ENCODE assay signal across 8 cellular contexts in the genomic region with DNA sequence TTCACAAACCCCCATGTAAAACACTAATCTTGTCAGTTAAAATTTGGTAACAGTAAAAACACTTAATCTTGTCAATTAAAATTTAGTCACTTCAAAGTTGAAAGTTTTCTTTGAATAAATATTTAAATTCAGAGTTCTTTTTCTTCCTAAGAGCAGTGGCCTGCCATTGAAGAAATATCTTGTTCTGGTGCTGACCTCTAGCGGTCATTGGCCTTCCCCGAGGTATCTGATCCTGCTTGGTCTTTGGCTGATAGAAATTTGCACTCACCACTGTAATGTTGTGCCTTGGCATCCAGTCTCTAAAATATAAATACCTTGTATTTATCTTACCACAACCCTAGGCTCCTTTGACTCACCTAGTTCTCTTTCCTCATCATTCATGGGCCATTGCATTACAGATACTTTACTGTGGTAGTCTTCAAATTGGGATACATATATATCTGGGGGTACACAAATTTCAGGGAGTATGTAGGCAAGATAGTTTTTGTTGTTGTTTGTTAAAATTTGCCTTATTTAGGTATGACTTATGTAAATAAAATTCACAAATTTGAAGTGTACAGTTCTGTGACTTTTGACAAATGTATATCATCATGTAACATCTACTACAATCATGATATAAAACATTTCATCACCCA. TPM values are rescaled to one million over a fixed set of nuclear protein-coding genes. Genes with fewer than 3 reads are reported as not detected.
DNase-seq lines count a peak whose midpoint lies in the region; ATAC-seq, FAIRE-seq and TF ChIP-seq lines count a peak whose summit lies in the region.

No MANE protein-coding gene starts in this region.

- H3K4me1 Mint-ChIP-seq in HFFc6 (ENCODE audit: low read depth) = no peaks in the 10 kb centered on the region

- H3K27ac Mint-ChIP-seq in HFFc6 = no peak overlapping the region

- no peaks in the 10 kb centered on the region for H4K20me1 ChIP-seq in GM12878 (ENCODE audit: control insufficient read depth, insufficient read depth)

- no peak overlapping the region for H3K4me3 Mint-ChIP-seq in HFFc6

- RAD21 ChIA-PET in GM12878 (lab: Charles Lee; ENCODE audit: unreplicated experiment) = interaction anchor here (0.7 to 2.0 kb wide), 3 partner anchors 13 to 71 kb away, joined by 3 to 28 read pairs (median 4); no protein-coding TSS in a partner anchor

- intact Hi-C loops in GM12878 (cut with micrococcal nuclease; ENCODE audit: unreplicated experiment) = loop anchor here (1.0 to 5.0 kb wide), 3 partner anchors 72 to 175 kb away; no protein-coding TSS in a partner anchor

- TF ChIP-seq EP300 in GM12878 (IDR thresholded peaks at IDR 0.05; ENCODE audit: borderline replicate concordance in 1 of 2, control insufficient read depth in 1 of 2, low read depth in 2 of 2, low read length in 2 of 2) = no peak

- H3K4me3 ChIP-seq in GM12878 = no peak overlapping the region

- peak; percentile 99 for ATAC-seq in GM12878
- ATAC-seq in GM21390 (IDR thresholded peaks at IDR 0.05; ENCODE audit: unreplicated experiment) = no peak

- H3K4me2 ChIP-seq in GM12878 (ENCODE audit: control insufficient read depth, insufficient read depth) = no peak overlapping the region

- POLR2A ChIA-PET in GM12878 (lab: Charles Lee) = no interaction called here

- no peak overlapping the region for H3K27ac ChIP-seq in GM12878 (ENCODE audit: control insufficient read depth, insufficient read depth)

- no peak overlapping the region for H3K9ac ChIP-seq in GM12878 (ENCODE audit: control insufficient read depth, insufficient read depth, low read length)

- H3K9me3 Mint-ChIP-seq in HFFc6 = no peaks in the 10 kb centered on the region

- no peaks in the 10 kb centered on the region for H3K4me1 ChIP-seq in GM12878 (ENCODE audit: control insufficient read depth, insufficient read depth, low read length)

- no peaks in the 10 kb centered on the region for H3K9me3 ChIP-seq in GM12878 (replicated peaks; ENCODE audit: control insufficient read depth, insufficient read depth, low read length)

- 0% methylated on average over 2 of the region's 2 CpGs for WGBS in GM12878 (ENCODE audit: insufficient coverage, insufficient replicate concordance, low lambda C conversion rate, missing lambda C conversion rate)

- in situ Hi-C loops in G401 (cut with HindIII; ENCODE audit: low sequenced_read_pairs) = no loop called here
- in situ Hi-C loops in GM12878 (cut with MboI) = loop anchor here (5.0 kb wide), 2 partner anchors 70 to 150 kb away; no protein-coding TSS in a partner anchor

- SMC1A ChIA-PET in GM12878 (lab: Charles Lee; ENCODE audit: uncharacterized antibody, unreplicated experiment) = interaction anchor here (0.7 to 2.2 kb wide), 12 partner anchors 10 to 152 kb away, joined by 3 to 31 read pairs (median 4); no protein-coding TSS in a partner anchor

- no TSS peak for BruUV-seq in GM12878 (replicated peaks; lab: Mats Ljungman, UMichigan)

- TF ChIP-seq CTCF in HFFc6 (IDR thresholded peaks at IDR 0.05) (peak; percentile 96), GM12878 (IDR thresholded peaks at IDR 0.05 in 2 of 3, conservative IDR thresholded peaks at IDR 0.05 in 1 of 3; ENCODE audit: control insufficient read depth in 2 of 3, extremely low read depth in 1 of 3, insufficient read depth in 1 of 3, low read depth in 3 of 3, low read length in 3 of 3) (peak; percentile 76 to 86 (median 79))

- no peaks in the 10 kb centered on the region for H3K36me3 Mint-ChIP-seq in HFFc6 (ENCODE audit: low read depth)

- DNase-seq in G401 (ENCODE audit: low spot score) (peak; percentile 74), HFFc6 (peak; percentile 71), NCI-H146 (lab: John Stamatoyannopoulos, UW) (peak; percentile 58), GM12878 (ENCODE audit: low read depth, low spot score) (no peak), iPS-NIHi11 (ENCODE audit: low spot score) (peak; percentile 77)
- peak; percentile 63 for DNase-seq in stimulated activated CD4-positive, alpha-beta T cell treated with anti-CD3 and anti-CD28 coated beads, Interleukin-12 subunit alpha, Interleukin-12 subunit beta, amount 100 ng/mL, for 4 hours

- FAIRE-seq in TTC549 (lab: Jason Lieb, UNC) = peak; percentile 94
- peak; percentile 62 for FAIRE-seq in GM12878 (lab: Jason Lieb, UNC)

- peaks cover 0 to 6% of the 10 kb centered on the region in 2 experiments; a peak in 3 of 4 replicates for H3K27me3 ChIP-seq in GM12878 (replicated peaks in 1 of 2; ENCODE audit: control insufficient read depth in 2 of 2, insufficient read depth in 2 of 2, low read length in 1 of 2)

- no peak for TF ChIP-seq POLR2A in GM12878 (IDR thresholded peaks at IDR 0.05; ENCODE audit: low read depth, low read length)

- H2AFZ ChIP-seq in GM12878 (ENCODE audit: control insufficient read depth, low read depth, low read length) = no peak overlapping the region

- no peaks in the 10 kb centered on the region for H3K79me2 ChIP-seq in GM12878 (ENCODE audit: control insufficient read depth, insufficient read depth, low read length)

- no peaks in the 10 kb centered on the region for H3K36me3 ChIP-seq in GM12878 (ENCODE audit: control insufficient read depth in 2 of 2, insufficient read depth in 2 of 2, low read length in 1 of 2)

- peaks cover 2% of the 10 kb centered on the region for H3K27me3 Mint-ChIP-seq in HFFc6 (ENCODE audit: insufficient read depth)

- TF ChIP-seq RAD21 in GM12878 (IDR thresholded peaks at IDR 0.05; ENCODE audit: insufficient read depth, low read depth, low read length) = peak; percentile 95

- CTCF ChIA-PET in GM12878 (lab: Yijun Ruan, JAX) = interaction anchor here (0.7 to 3.6 kb wide), 10 partner anchors 9 to 310 kb away, joined by 3 to 74 read pairs (median 4); no protein-coding TSS in a partner anchor

RNA-seq across cellular contexts. Expression of a gene that starts 6.7 kb away (rescaled TPM):
- not detected in 2 replicates for total RNA-seq in G401 (2014; rRNA removed; shearing (Covaris generic))
- not detected for total RNA-seq in HFFc6 (2021; fragmentation: NEBNext Ultra II Directional; extraction: Animal tissue kit (Norgen Biotek cat#: 25700))
- total RNA-seq in GM12878 (2013; cell fraction: nucleolus; rRNA removed) = not detected in 2 replicates
- total RNA-seq in GM12878 (2014; rRNA removed) (not detected in 2 replicates), GM12878 (2014; rRNA removed; fragmentation: Illumina TruSeq; extraction: Trizol) (not detected in 2 replicates), GM12878 (2021) (0.13 TPM in 1 of 2 replicates, not detected in the other)
- polyA plus RNA-seq in GM12878 (2011; ENCODE audit: low read depth) = not detected
- polyA plus RNA-seq in GM12878 (2011; rRNA removed) (not detected in 2 replicates), GM12878 (2014; fragmentation: Illumina TruSeq; extraction: Trizol) (0.18 TPM in 1 of 2 replicates, not detected in the other), GM12878 (2014; fragmentation: Nextera tagmentation; extraction: Ambion mirVana) (under 1 TPM in 1 of 2 experiments, not detected in 1; 0.29 TPM), GM12878 (2014; rRNA removed) (0.23 TPM in 1 of 2 replicates, not detected in the other), GM12878 (2016; fragmentation: Nextera tagmentation; extraction: Ambion mirVana) (under 1 TPM in 1 of 2 experiments, not detected in 1; 0.50 TPM)
- polyA plus RNA-seq in GM12878 (2011; cell fraction: cytosol; rRNA removed) = not detected in 2 replicates
- not detected in 2 replicates for polyA plus RNA-seq in GM12878 (2011; cell fraction: nucleus; rRNA removed)
- not detected in 2 replicates for polyA plus RNA-seq in GM12878 (2012)
- not detected in 2 replicates for polyA minus RNA-seq in GM12878 (2011; rRNA and poly(A)+ RNA removed)
- not detected in 2 replicates for polyA minus RNA-seq in GM12878 (2011; cell fraction: cytosol; rRNA and poly(A)+ RNA removed)
- not detected in 2 replicates for polyA minus RNA-seq in GM12878 (2011; cell fraction: nucleus; rRNA and poly(A)+ RNA removed)

RNA-seq across cellular contexts. Expression of a gene that starts 31.9 kb away (rescaled TPM):
- total RNA-seq in G401 (2014; rRNA removed; shearing (Covaris generic)) = not detected in 2 replicates
- not detected for total RNA-seq in HFFc6 (2021; fragmentation: NEBNext Ultra II Directional; extraction: Animal tissue kit (Norgen Biotek cat#: 25700))
- total RNA-seq in GM12878 (2013; cell fraction: nucleolus; rRNA removed) = not detected in 2 replicates
- total RNA-seq in GM12878 (2014; rRNA removed) = not detected in 2 replicates
- total RNA-seq in GM12878 (2014; rRNA removed; fragmentation: Illumina TruSeq; extraction: Trizol) = not detected in 2 replicates
- total RNA-seq in GM12878 (2021) = not detected in 2 replicates
- not detected for polyA plus RNA-seq in GM12878 (2011; ENCODE audit: low read depth)
- polyA plus RNA-seq in GM12878 (2011; rRNA removed) = not detected in 2 replicates
- polyA plus RNA-seq in GM12878 (2011; cell fraction: cytosol; rRNA removed) = 0.04 TPM in 1 of 2 replicates, not detected in the other
- polyA plus RNA-seq in GM12878 (2011; cell fraction: nucleus; rRNA removed) = not detected in 2 replicates
- not detected in 2 replicates for polyA plus RNA-seq in GM12878 (2012)
- polyA plus RNA-seq in GM12878 (2014; fragmentation: Illumina TruSeq; extraction: Trizol) = 0.17 TPM in 1 of 2 replicates, not detected in the other
- under 1 TPM in 1 of 2 experiments, not detected in 1; 0.04 TPM for polyA plus RNA-seq in GM12878 (2014; fragmentation: Nextera tagmentation; extraction: Ambion mirVana)
- polyA plus RNA-seq in GM12878 (2014; rRNA removed) = not detected in 2 replicates
- polyA plus RNA-seq in GM12878 (2016; fragmentation: Nextera tagmentation; extraction: Ambion mirVana) = not detected
- polyA minus RNA-seq in GM12878 (2011; rRNA and poly(A)+ RNA removed) = not detected in 2 replicates
- polyA minus RNA-seq in GM12878 (2011; cell fraction: cytosol; rRNA and poly(A)+ RNA removed) = not detected in 2 replicates
- not detected in 2 replicates for polyA minus RNA-seq in GM12878 (2011; cell fraction: nucleus; rRNA and poly(A)+ RNA removed)

RNA-seq across cellular contexts. Expression of a gene that starts 44.5 kb away (rescaled TPM):
- not detected in 2 replicates for total RNA-seq in G401 (2014; rRNA removed; shearing (Covaris generic))
- total RNA-seq in HFFc6 (2021; fragmentation: NEBNext Ultra II Directional; extraction: Animal tissue kit (Norgen Biotek cat#: 25700)) = not detected
- total RNA-seq in GM12878 (2013; cell fraction: nucleolus; rRNA removed) = 0.58 TPM in 1 of 2 replicates, not detected in the other
- 1.8 and 3.2 TPM in 2 replicates for total RNA-seq in GM12878 (2014; rRNA removed)
- total RNA-seq in GM12878 (2014; rRNA removed; fragmentation: Illumina TruSeq; extraction: Trizol) = 2.7 and 2.8 TPM in 2 replicates
- total RNA-seq in GM12878 (2021) = 1.3 and 2.2 TPM in 2 replicates
- polyA plus RNA-seq in GM12878 (2011; ENCODE audit: low read depth) = 6.2 TPM
- polyA plus RNA-seq in GM12878 (2011; rRNA removed) = 0.46 and 0.88 TPM in 2 replicates
- 0.13 and 0.31 TPM in 2 replicates for polyA plus RNA-seq in GM12878 (2011; cell fraction: cytosol; rRNA removed)
- polyA plus RNA-seq in GM12878 (2011; cell fraction: nucleus; rRNA removed) = 0.25 TPM in 1 of 2 replicates, not detected in the other
- polyA plus RNA-seq in GM12878 (2012) = 8.0 and 13.0 TPM in 2 replicates
- polyA plus RNA-seq in GM12878 (2014; fragmentation: Illumina TruSeq; extraction: Trizol) = 2.4 and 4.6 TPM in 2 replicates
- polyA plus RNA-seq in GM12878 (2014; fragmentation: Nextera tagmentation; extraction: Ambion mirVana) = 10 to 100 TPM in 1 of 2 experiments, 1 to 10 TPM in 1; 7.7 to 10.4 TPM
- 0.99 and 2.0 TPM in 2 replicates for polyA plus RNA-seq in GM12878 (2014; rRNA removed)
- 10 to 100 TPM; 15.5 to 19.5 TPM for polyA plus RNA-seq in GM12878 (2016; fragmentation: Nextera tagmentation; extraction: Ambion mirVana)
- polyA minus RNA-seq in GM12878 (2011; rRNA and poly(A)+ RNA removed) = 0.44 TPM in 1 of 2 replicates, not detected in the other
- polyA minus RNA-seq in GM12878 (2011; cell fraction: cytosol; rRNA and poly(A)+ RNA removed) = not detected in 2 replicates
- not detected in 2 replicates for polyA minus RNA-seq in GM12878 (2011; cell fraction: nucleus; rRNA and poly(A)+ RNA removed)
